Comparison of ENCODE assay signal across 10 cellular contexts in genomic region chr14:65159281-65160062, GRCh38. TPM values are rescaled to one million over a fixed set of nuclear protein-coding genes. Genes with fewer than 3 reads are reported as not detected.
DNase-seq lines count a peak whose midpoint lies in the region; ATAC-seq lines count a peak whose summit lies in the region.
"Had no signal": no experiment of that assay in that cellular context is flagged by ENCODE, and none has a peak within 500 bp of the region (broad histone marks: within the 10 kb centered on the region; RNA-seq: fewer than 3 reads in every experiment).

No MANE protein-coding gene starts in this region.

- no peak for DNase-seq in activated CD4-positive, alpha-beta T cell treated with anti-CD3 and anti-CD28 coated beads for 36 hours
- DNase-seq in activated CD4-positive, alpha-beta T cell treated with anti-CD3 and anti-CD28 coated beads, Interleukin-2, amount 50 U/mL, for 4 hours = no peak
- no peak for DNase-seq in stimulated activated naive CD8-positive, alpha-beta T cell treated with anti-CD3 and anti-CD28 coated beads, Interleukin-15, Interleukin-2, amounts not matched to agents 100 U/mL and 50 U/mL, for 24 hours
- no peak for DNase-seq in HuH-7.5 (ENCODE audit: low spot score)
- DNase-seq in NCI-H1048 (lab: John Stamatoyannopoulos, UW) = no peak
- no peak for DNase-seq in OCI-M1 (lab: John Stamatoyannopoulos, UW)
- DNase-seq: activated CD4-positive, alpha-beta T cell treated with anti-CD3 and anti-CD28 coated beads, Interleukin-2, amount 10 ng/mL, durations not matched to agents 7 days and 5 days had no signal

- ATAC-seq in activated CD4-positive, alpha-beta T cell treated with anti-CD3 and anti-CD28 coated beads for 36 hours = peak; percentile 57
- ATAC-seq in HG02571 (IDR thresholded peaks at IDR 0.05; ENCODE audit: unreplicated experiment) = peak; percentile 68
- ATAC-seq in HG03469 (IDR thresholded peaks at IDR 0.05; ENCODE audit: unreplicated experiment) = peak; percentile 52
- ATAC-seq in stimulated activated naive CD8-positive, alpha-beta T cell treated with anti-CD3 and anti-CD28 coated beads, Interleukin-15, Interleukin-2, amounts not matched to agents 100 U/mL and 50 U/mL, for 24 hours = peak; percentile 71
- ATAC-seq: Panc1 had no signal

- no peaks in the 10 kb centered on the region for H3K36me3 Mint-ChIP-seq in activated CD4-positive, alpha-beta T cell treated with anti-CD3 and anti-CD28 coated beads for 36 hours (ENCODE audit: low read depth)

- intact Hi-C loops in activated CD4-positive, alpha-beta T cell treated with anti-CD3 and anti-CD28 coated beads for 36 hours (cut with DNase I, micrococcal nuclease) = loop anchor here in 1 of 2 experiments (5.0 kb wide), 1 partner anchor 128 kb away; no protein-coding TSS in a partner anchor

- H3K27me3 Mint-ChIP-seq in activated CD4-positive, alpha-beta T cell treated with anti-CD3 and anti-CD28 coated beads for 36 hours = no peaks in the 10 kb centered on the region
- H3K27me3 Mint-ChIP-seq: activated CD4-positive, alpha-beta T cell treated with anti-CD3 and anti-CD28 coated beads, Interleukin-2, amount 10 ng/mL, durations not matched to agents 7 days and 5 days had no signal

- no peaks in the 10 kb centered on the region for H3K9me3 Mint-ChIP-seq in activated CD4-positive, alpha-beta T cell treated with anti-CD3 and anti-CD28 coated beads for 36 hours (ENCODE audit: low read depth)
- H3K9me3 Mint-ChIP-seq: activated CD4-positive, alpha-beta T cell treated with anti-CD3 and anti-CD28 coated beads, Interleukin-2, amount 10 ng/mL, durations not matched to agents 7 days and 5 days had no signal

- CTCF ChIA-PET in activated CD4-positive, alpha-beta T cell treated with anti-CD3 and anti-CD28 coated beads for 36 hours (lab: Charles Lee) = interaction anchor here (1.1 to 1.5 kb wide), 2 partner anchors 10 to 31 kb away, joined by 4 to 6 read pairs; no protein-coding TSS in a partner anchor

- no peak overlapping the region for H3K27ac Mint-ChIP-seq in activated CD4-positive, alpha-beta T cell treated with anti-CD3 and anti-CD28 coated beads for 36 hours
- H3K27ac Mint-ChIP-seq: activated CD4-positive, alpha-beta T cell treated with anti-CD3 and anti-CD28 coated beads, Interleukin-2, amount 10 ng/mL, durations not matched to agents 7 days and 5 days had no signal

- no peak overlapping the region for H3K4me3 Mint-ChIP-seq in activated CD4-positive, alpha-beta T cell treated with anti-CD3 and anti-CD28 coated beads for 36 hours
- H3K4me3 Mint-ChIP-seq: activated CD4-positive, alpha-beta T cell treated with anti-CD3 and anti-CD28 coated beads, Interleukin-2, amount 10 ng/mL, durations not matched to agents 7 days and 5 days had no signal

- peaks cover 10% of the 10 kb centered on the region for H3K4me1 Mint-ChIP-seq in activated CD4-positive, alpha-beta T cell treated with anti-CD3 and anti-CD28 coated beads for 36 hours

- POLR2A ChIA-PET in activated CD4-positive, alpha-beta T cell treated with anti-CD3 and anti-CD28 coated beads for 36 hours (lab: Charles Lee) = no interaction called here

RNA-seq across cellular contexts. Expression of gene MAX, which starts 57.2 kb away (rescaled TPM):
- 100 to 1,000 TPM in 1 of 2 experiments, 10 to 100 TPM in 1; 93.6 to 136 TPM for total RNA-seq in activated CD4-positive, alpha-beta T cell treated with anti-CD3 and anti-CD28 coated beads for 36 hours
